18 cellular contexts compared by ENCODE assay signal in the genomic region with DNA sequence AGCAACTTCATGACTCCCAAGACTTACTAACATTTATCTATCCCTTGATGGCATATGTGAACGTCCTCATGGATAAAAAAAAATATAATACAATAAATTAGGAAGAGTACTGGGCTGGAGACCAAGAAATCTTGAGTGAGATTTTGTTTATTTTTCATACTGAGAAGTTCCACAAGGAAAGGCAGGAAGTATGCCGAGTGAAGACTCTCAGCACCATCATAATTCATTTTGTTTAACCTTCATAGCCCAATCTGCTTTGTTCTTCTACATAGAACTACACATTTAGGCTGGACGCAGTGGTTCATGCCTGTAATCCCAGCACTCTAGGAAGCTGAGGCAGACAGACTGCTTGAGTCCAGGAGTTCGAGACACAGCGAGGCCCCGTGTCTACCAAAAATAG.
DNase-seq lines count a peak whose midpoint lies in the region; ATAC-seq, FAIRE-seq and TF ChIP-seq lines count a peak whose summit lies in the region.
"Had no signal": no experiment of that assay in that cellular context is flagged by ENCODE, and none has a peak within 500 bp of the region (broad histone marks: within the 10 kb centered on the region; RNA-seq: fewer than 3 reads in every experiment).

No MANE protein-coding gene starts in this region.

- no peaks in the 10 kb centered on the region for H3K9me3 ChIP-seq in right atrium auricular region
- H3K9me3 ChIP-seq in endothelial cell of umbilical vein (replicated peaks; ENCODE audit: control insufficient read depth, insufficient read depth, low read length), result no peaks in the 10 kb centered on the region
- no peaks in the 10 kb centered on the region for H3K9me3 ChIP-seq in gastroesophageal sphincter
- H3K9me3 ChIP-seq in H9 (ENCODE audit: control insufficient read depth, low read depth, low read length), result no peaks in the 10 kb centered on the region
- H3K9me3 ChIP-seq: BLaER1, HAP-1 had no signal

- no peak for TF ChIP-seq EP300 in gastroesophageal sphincter (IDR thresholded peaks at IDR 0.05)

- H3K36me3 ChIP-seq in right atrium auricular region (no peaks in the 10 kb centered on the region), endothelial cell of umbilical vein (ENCODE audit: control insufficient read depth in 2 of 2, extremely low read depth in 1 of 2, insufficient read depth in 2 of 2, low read length in 2 of 2) (peaks cover 2 to 4% of the 10 kb centered on the region in 2 experiments), gastroesophageal sphincter (no peaks in the 10 kb centered on the region), rectal smooth muscle tissue (ENCODE audit: control insufficient read depth, insufficient read depth, low read length) (no peaks in the 10 kb centered on the region)
- H3K36me3 ChIP-seq: HAP-1 had no signal

- no peaks in the 10 kb centered on the region for H3K27me3 ChIP-seq in right atrium auricular region
- H3K27me3 ChIP-seq in endothelial cell of umbilical vein (ENCODE audit: control insufficient read depth in 2 of 2, insufficient read depth in 2 of 2, low read length in 2 of 2), result no peaks in the 10 kb centered on the region
- H3K27me3 ChIP-seq in gastroesophageal sphincter, result no peaks in the 10 kb centered on the region
- H3K27me3 ChIP-seq in rectal smooth muscle tissue (ENCODE audit: control insufficient read depth, insufficient read depth, low read length), result no peaks in the 10 kb centered on the region
- H3K27me3 ChIP-seq in H9 (ENCODE audit: insufficient read depth, low read length), result no peaks in the 10 kb centered on the region
- H3K27me3 ChIP-seq: BLaER1 had no signal

- H3K36me3 Mint-ChIP-seq in H9 (ENCODE audit: insufficient read depth in 1 of 3, low read depth in 3 of 3), result peaks cover 0 to 6% (median 3%) of the 10 kb centered on the region in 3 experiments; a peak in 2 of 7 replicates
- H3K36me3 Mint-ChIP-seq: CD8-positive, alpha-beta T cell had no signal

- TF ChIP-seq CTCF in right atrium auricular region (IDR thresholded peaks at IDR 0.05) (no peak), endothelial cell of umbilical vein (IDR thresholded peaks at IDR 0.05; ENCODE audit: extremely low read depth in 1 of 2, insufficient read depth in 1 of 2, low read depth in 1 of 2, low read length in 2 of 2) (no peak), gastroesophageal sphincter (IDR thresholded peaks at IDR 0.05) (no peak), H9 (conservative IDR thresholded peaks at IDR 0.05) (no peak)

- no peak overlapping the region for H3K23ac ChIP-seq in H9 (ENCODE audit: insufficient read length, low read depth, low read length)

- H3K9me3 Mint-ChIP-seq in H9, result no peaks in the 10 kb centered on the region
- H3K9me3 Mint-ChIP-seq: CD8-positive, alpha-beta T cell; IgD-negative memory B cell had no signal

- no peak overlapping the region for H2BK5ac ChIP-seq in H9 (ENCODE audit: insufficient read length, low read length)

- H2BK15ac ChIP-seq in H9 (ENCODE audit: low read depth, low read length), result no peak overlapping the region

- WGBS in gastroesophageal sphincter (ENCODE audit: low coverage in 1 of 2), 2 donors, result 31 to 35% methylated on average over 5 to 6 of the region's 6 CpGs
- no CpG with 5 or more reads among the region's 6 CpGs for WGBS in H9 (ENCODE audit: extremely low coverage, insufficient read length, low lambda C conversion rate)

- peaks cover 17 to 25% of the 10 kb centered on the region in 2 experiments for H3K4me1 Mint-ChIP-seq in H9

- no peaks in the 10 kb centered on the region for H3K27me3 Mint-ChIP-seq in H9 (ENCODE audit: low read depth)

- peaks cover 18% of the 10 kb centered on the region for H3K79me2 ChIP-seq in endothelial cell of umbilical vein (ENCODE audit: control insufficient read depth, insufficient read depth, low read length)
- no peaks in the 10 kb centered on the region for H3K79me2 ChIP-seq in H9 (ENCODE audit: insufficient read depth, low read length)

- no peak overlapping the region for H3T11ph ChIP-seq in H9 (ENCODE audit: low read length)

- H2BK20ac ChIP-seq in H9 (ENCODE audit: low read depth, low read length, poor library complexity, severe bottlenecking), result no peak overlapping the region

- no peak overlapping the region for H2BK12ac ChIP-seq in H9 (ENCODE audit: insufficient read length, low read depth, low read length)

- CTCF ChIA-PET in endothelial cell of umbilical vein (lab: Charles Lee), result interaction anchor here (1.7 kb wide), 1 partner anchor 10 kb away, joined by 8 read pairs; no protein-coding TSS in a partner anchor

- H3K9ac ChIP-seq in endothelial cell of umbilical vein (replicated peaks; ENCODE audit: extremely low read depth, insufficient read depth, low read length) (no peak overlapping the region), rectal smooth muscle tissue (ENCODE audit: low read length) (no peak overlapping the region), H9 (ENCODE audit: extremely low read depth, insufficient read length, low read length) (no peak overlapping the region)
- H3K9ac ChIP-seq: BLaER1 had no signal

- H4K5ac ChIP-seq in H9 (ENCODE audit: insufficient read length, low read depth, low read length), result no peak overlapping the region

- no peak overlapping the region for H2BK120ac ChIP-seq in H9 (ENCODE audit: low read depth, low read length, poor library complexity, severe bottlenecking)

- no peak overlapping the region for H3K14ac ChIP-seq in H9 (ENCODE audit: insufficient read depth, low read length)

- peak overlapping the region in 1 of 3 experiments; percentile 31; a peak in 1 of 7 replicates for H3K27ac Mint-ChIP-seq in H9
- H3K27ac Mint-ChIP-seq: CD8-positive, alpha-beta T cell; IgD-negative memory B cell had no signal

- intact Hi-C loops in Right ventricle myocardium inferior (cut with DNase I), result no loop called here
- intact Hi-C loops in endothelial cell of umbilical vein (cut with micrococcal nuclease), result no loop called here

- H3K23me2 ChIP-seq in H9 (ENCODE audit: insufficient read length, low read depth, low read length, poor library complexity, severe bottlenecking), result no peaks in the 10 kb centered on the region

- no peak overlapping the region for H3K4me2 ChIP-seq in endothelial cell of umbilical vein (ENCODE audit: insufficient read depth, low read length)
- no peak overlapping the region for H3K4me2 ChIP-seq in H9 (ENCODE audit: insufficient read depth, insufficient read length, low read length)
- H3K4me2 ChIP-seq: BLaER1 had no signal

- no peak overlapping the region for H3K56ac ChIP-seq in H9 (ENCODE audit: insufficient read length, low read depth, low read length)

- TF ChIP-seq POLR2A in endothelial cell of umbilical vein (IDR thresholded peaks at IDR 0.05; ENCODE audit: low read depth, low read length) (no peak), gastroesophageal sphincter (IDR thresholded peaks at IDR 0.05) (no peak)

- dilution Hi-C loops in endothelial cell of umbilical vein (cut with MboI; ENCODE audit: extremely low pct_ligation_motif_present, low sequenced_read_pairs), result loop anchor here (25.0 kb wide), 1 partner anchor 264 kb away; a partner anchor contains a TSS

- H4K20me1 ChIP-seq in endothelial cell of umbilical vein (replicated peaks; ENCODE audit: control insufficient read depth, extremely low read depth, insufficient read depth, low read length), result no peaks in the 10 kb centered on the region
- no peaks in the 10 kb centered on the region for H4K20me1 ChIP-seq in H9 (ENCODE audit: control insufficient read depth, insufficient read depth, insufficient read length)
- H4K20me1 ChIP-seq: BLaER1 had no signal

- no peak overlapping the region for H3K4ac ChIP-seq in H9 (ENCODE audit: low read depth, low read length)

- BruUV-seq in endothelial cell of umbilical vein (replicated peaks; lab: Mats Ljungman, UMichigan), result no TSS peak

- H2AK5ac ChIP-seq in H9 (ENCODE audit: insufficient read length, low read length), result no peak overlapping the region

- H2AFZ ChIP-seq in endothelial cell of umbilical vein (ENCODE audit: low read depth, low read length) (no peak overlapping the region), H9 (ENCODE audit: low read length) (no peak overlapping the region)

- H3K4me1 ChIP-seq in right atrium auricular region (peaks cover 0 to 17% of the 10 kb centered on the region in 2 donors), endothelial cell of umbilical vein (ENCODE audit: control insufficient read depth, extremely low read depth, insufficient read depth, low read length) (peaks cover 5% of the 10 kb centered on the region), gastroesophageal sphincter (peaks cover 2 to 52% (median 6%) of the 10 kb centered on the region in 3 donors), rectal smooth muscle tissue (ENCODE audit: control insufficient read depth, insufficient read depth, low read length) (no peaks in the 10 kb centered on the region), H9 (ENCODE audit: insufficient read depth, low read length) (no peaks in the 10 kb centered on the region; the same call in 1 of the 2 replicates)
- H3K4me1 ChIP-seq: BLaER1, HAP-1 had no signal

- H3K4me3 Mint-ChIP-seq in H9, result no peak overlapping the region
- H3K4me3 Mint-ChIP-seq: CD8-positive, alpha-beta T cell; IgD-negative memory B cell had no signal

- no peaks in the 10 kb centered on the region for H3K79me1 ChIP-seq in H9 (ENCODE audit: insufficient read depth, low read depth, low read length, poor library complexity, severe bottlenecking)

- no peak overlapping the region for H3K18ac ChIP-seq in H9 (ENCODE audit: insufficient read length, low read depth, low read length)

- FAIRE-seq in endothelial cell of umbilical vein (lab: Jason Lieb, UNC), result no peak
- FAIRE-seq: H1, HTR-8/SVneo had no signal

- H3K9me1 ChIP-seq in endothelial cell of umbilical vein (replicated peaks; ENCODE audit: control insufficient read depth, extremely low read depth, insufficient read depth, low read length), result no peaks in the 10 kb centered on the region

- ATAC-seq in Right ventricle myocardium inferior (no peak), gastroesophageal sphincter (no peak)
- ATAC-seq: CD8-positive, alpha-beta T cell had no signal

- DNase-seq in right atrium auricular region (ENCODE audit: low spot score) (peak; percentile 30), Right ventricle myocardium inferior (ENCODE audit: missing footprints) (no peak), endothelial cell of umbilical vein (ENCODE audit: low read depth, low spot score) (peak; percentile 29), midbrain (lab: John Stamatoyannopoulos, UW) (no peak), H9 (no peak)
- DNase-seq in activated CD4-positive, alpha-beta T cell treated with anti-CD3 and anti-CD28 coated beads for 1 hour, result no peak
- DNase-seq: 8988T; Calu3; CD8-positive, alpha-beta T cell; DMS79 treated with DMSO at 0.1 percent for 48 hours; GF-D8 had no signal

- H4K8ac ChIP-seq in H9 (replicated peaks; ENCODE audit: insufficient read length, low read depth, low read length), result no peak overlapping the region

- H3K27ac ChIP-seq in right atrium auricular region (no peak overlapping the region), endothelial cell of umbilical vein (ENCODE audit: insufficient read depth, low read depth, low read length) (no peak overlapping the region), gastroesophageal sphincter (peak overlapping the region in 3 of 4 donors; percentile 48 to 66 (median 62)), rectal smooth muscle tissue (ENCODE audit: low read depth, low read length) (peak overlapping the region; percentile 18), H9 (ENCODE audit: insufficient read length, low read depth, low read length) (no peak overlapping the region)
- H3K27ac ChIP-seq: BLaER1 had no signal

- H4K91ac ChIP-seq in H9 (ENCODE audit: insufficient read length, low read depth, low read length), result no peak overlapping the region

- POLR2A ChIA-PET in endothelial cell of umbilical vein (lab: Charles Lee), result no interaction called here

- H3K4me3 ChIP-seq in right atrium auricular region (no peak overlapping the region), endothelial cell of umbilical vein (replicated peaks in 1 of 3; ENCODE audit: insufficient read depth in 1 of 3, low read depth in 1 of 3, low read length in 3 of 3) (no peak overlapping the region), gastroesophageal sphincter (no peak overlapping the region), rectal smooth muscle tissue (ENCODE audit: low read length) (no peak overlapping the region)
- H3K4me3 ChIP-seq: BLaER1, HAP-1 had no signal

Comparison
In these comparisons a context has a peak if more than half of its experiments do, and no peak if none do; other contexts are left out.
1. DNase-seq: peak in right atrium auricular region (single experiment) and endothelial cell of umbilical vein (single experiment); none in Right ventricle myocardium inferior (single experiment), midbrain (single experiment), H9 (single experiment) and activated CD4-positive, alpha-beta T cell treated with anti-CD3 and anti-CD28 coated beads for 1 hour (single experiment).
2. H3K27ac ChIP-seq: peak in gastroesophageal sphincter (3 of 4) and rectal smooth muscle tissue (single experiment); none in right atrium auricular region (0 of 2), endothelial cell of umbilical vein (single experiment) and H9 (single experiment).